Comparison of ENCODE assay signal across 24 cellular contexts in the genomic region with DNA sequence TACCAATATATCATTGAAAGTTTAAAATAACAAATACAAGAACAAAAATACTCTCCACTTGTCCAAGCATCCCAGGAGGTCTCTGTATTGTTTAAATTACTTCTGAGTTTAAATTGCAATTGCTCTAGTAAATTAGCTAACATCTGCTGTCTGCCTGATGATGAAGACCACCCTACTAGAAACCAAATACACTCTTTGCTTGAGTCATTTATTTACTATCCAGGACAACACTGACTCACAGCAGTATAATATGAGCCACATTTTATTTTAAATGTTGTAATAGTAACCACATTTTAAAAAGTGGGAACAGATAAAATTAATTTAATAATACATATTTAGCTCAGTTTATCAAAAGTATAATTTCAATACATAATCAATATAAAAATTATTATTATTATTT.
DNase-seq lines count a peak whose midpoint lies in the region; ATAC-seq and TF ChIP-seq lines count a peak whose summit lies in the region.
"Had no signal": no experiment of that assay in that cellular context is flagged by ENCODE, and none has a peak within 500 bp of the region (broad histone marks: within the 10 kb centered on the region; RNA-seq: fewer than 3 reads in every experiment).

No MANE protein-coding gene starts in this region.

- no peaks in the 10 kb centered on the region for H3K9me3 ChIP-seq in PC-3 (ENCODE audit: low read length)
- H3K9me3 ChIP-seq: MG63 had no signal

- H2AFZ ChIP-seq in PC-3 (ENCODE audit: low read length): no peak overlapping the region

- peaks cover 7% of the 10 kb centered on the region for H3K4me1 ChIP-seq in PC-3 (ENCODE audit: insufficient read depth, low read length)

- no peak overlapping the region for H3K4me3 ChIP-seq in PC-3 (ENCODE audit: low read length)
- H3K4me3 ChIP-seq: A549, MG63 had no signal

- H3K27ac ChIP-seq in PC-3 (ENCODE audit: low read length): no peak overlapping the region
- H3K27ac ChIP-seq: A549, HL-60 had no signal

- peak; percentile 26 for DNase-seq in AG08395 (ENCODE audit: low spot score)
- peak; percentile 51 for DNase-seq in ELR (ENCODE audit: low read depth)
- DNase-seq in PC-3: peak; percentile 41
- DNase-seq in fibroblast of gingiva (ENCODE audit: low read depth): peak; percentile 51
- DNase-seq in NAMALWA (ENCODE audit: low spot score): no peak
- DNase-seq in omental fat pad (ENCODE audit: low spot score): no peak
- DNase-seq: AML-193, DMS 273 treated with DMSO at 0.1 percent for 48 hours, DND-41, GDM1, HFFc6, Karpas-422, MG63, NCI-H1092, NCI-H2081 treated with DMSO at 0.1 percent for 48 hours, NCI-H82, OCI-M1, SHP77, SK-N-SH, T-cell had no signal

- no peaks in the 10 kb centered on the region for H3K27me3 ChIP-seq in PC-3 (ENCODE audit: low read length)
- H3K27me3 ChIP-seq: MG63 had no signal

- intact Hi-C loops in PC-3 (cut with micrococcal nuclease): loop anchor here (5.0 kb wide), 1 partner anchor 100 kb away; no protein-coding TSS in a partner anchor

- BruUV-seq in PC-3 (replicated peaks; lab: Mats Ljungman, UMichigan): no TSS peak

- ATAC-seq in PC-3 (peak; percentile 68), GM21381 (IDR thresholded peaks at IDR 0.05; ENCODE audit: unreplicated experiment) (no peak), HG02678 (IDR thresholded peaks at IDR 0.05; ENCODE audit: unreplicated experiment) (no peak), omental fat pad (ENCODE audit: low FRiP score) (no peak)
- ATAC-seq: A549, T-cell had no signal

- H3K79me2 ChIP-seq in PC-3 (ENCODE audit: low read length): no peaks in the 10 kb centered on the region

- POLR2A ChIA-PET in PC-3 (lab: Charles Lee; ENCODE audit: unreplicated experiment): no interaction called here

- no peak overlapping the region for H3K9ac ChIP-seq in PC-3 (ENCODE audit: low read length)
- H3K9ac ChIP-seq: SK-N-SH had no signal

- peak overlapping the region; percentile 2; the same call in 1 of the 2 replicates for H3K4me2 ChIP-seq in PC-3 (ENCODE audit: low read length)
- H3K4me2 ChIP-seq: A549, SK-N-SH had no signal

- CTCF ChIA-PET in PC-3 (lab: Charles Lee): no interaction called here

- no peaks in the 10 kb centered on the region for H4K20me1 ChIP-seq in PC-3 (ENCODE audit: low read length)

- TF ChIP-seq CTCF in PC-3 (conservative IDR thresholded peaks at IDR 0.05; ENCODE audit: low read depth, low read length): no peak
- no peak for TF ChIP-seq CTCF in omental fat pad (IDR thresholded peaks at IDR 0.05)

- no peaks in the 10 kb centered on the region for H3K36me3 ChIP-seq in PC-3 (ENCODE audit: low read depth, low read length)
- H3K36me3 ChIP-seq: MG63 had no signal

- no peaks in the 10 kb centered on the region for H3F3A ChIP-seq in PC-3 (ENCODE audit: low read length, unreplicated experiment)

- no peaks in the 10 kb centered on the region for H3K9me2 ChIP-seq in PC-3 (replicated peaks; ENCODE audit: low read length)
- H3K9me2 ChIP-seq: SK-N-SH had no signal

Comparison
In these comparisons a context has a peak if more than half of its experiments do, and no peak if none do; other contexts are left out.
1. DNase-seq: peak in AG08395 (single experiment), ELR (single experiment), PC-3 (single experiment) and fibroblast of gingiva (single experiment); none in NAMALWA (single experiment) and omental fat pad (single experiment).